ENCODE assay signal across 8 cellular contexts in genomic region chr2:217835931-217836881, GRCh38.
DNase-seq lines count a peak whose midpoint lies in the region; ATAC-seq lines count a peak whose summit lies in the region.

No MANE protein-coding gene starts in this region.

- DNase-seq in EL: peak; percentile 35
- DNase-seq in amniotic epithelial cell (ENCODE audit: low read depth): peak; percentile 79
- peak; percentile 85 for DNase-seq in Right ventricle myocardium superior
- peak; percentile 92 for DNase-seq in posterior vena cava (ENCODE audit: low spot score)
- DNase-seq in HPDE6-E6E7 (ENCODE audit: extremely low spot score): no peak
- DNase-seq in NCI-H69 (lab: John Stamatoyannopoulos, UW): no peak
- DNase-seq in NCI-H2029 (lab: John Stamatoyannopoulos, UW): no peak

- intact Hi-C loops in Right ventricle myocardium superior (cut with DNase I) (no loop called here), posterior vena cava (cut with DNase I) (no loop called here)

- ATAC-seq in Right ventricle myocardium superior (ENCODE audit: poor library complexity) (peak; percentile 34), HG02970 (IDR thresholded peaks at IDR 0.05; ENCODE audit: low FRiP score, unreplicated experiment) (no peak)

Comparison
In these comparisons a context has a peak if more than half of its experiments do, and no peak if none do; other contexts are left out.
1. DNase-seq: peak in EL (single experiment), amniotic epithelial cell (single experiment), Right ventricle myocardium superior (single experiment) and posterior vena cava (single experiment); none in HPDE6-E6E7 (single experiment), NCI-H69 (single experiment) and NCI-H2029 (single experiment).